ENCODE assay signal across 1 cellular context in the genomic region with DNA sequence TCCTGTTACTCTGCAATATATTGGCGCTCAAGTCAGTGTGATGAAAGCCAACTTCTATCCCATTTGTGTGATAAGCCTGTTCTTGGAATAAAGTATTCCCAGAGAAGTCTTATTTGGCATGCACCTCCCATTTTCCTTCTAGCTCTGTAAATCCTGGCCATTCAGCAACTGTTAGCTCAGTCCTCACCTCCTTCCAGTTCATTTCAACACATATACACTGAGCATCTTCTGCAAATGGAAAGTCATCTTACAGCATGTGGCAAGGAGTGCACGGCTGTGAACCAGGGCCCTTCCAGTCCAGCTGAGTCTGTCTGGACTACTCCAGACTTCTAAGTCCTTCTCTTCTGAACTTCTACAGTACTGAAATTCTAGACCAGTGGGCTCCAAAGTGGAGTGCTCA.
TF ChIP-seq lines count a peak whose summit lies in the region.

No MANE protein-coding gene starts in this region.

TF ChIP-seq in H1, 55 proteins besides CTCF, POLR2A, EP300 and RAD21 (continued from another document):
- TF ChIP-seq, protein P1, sequence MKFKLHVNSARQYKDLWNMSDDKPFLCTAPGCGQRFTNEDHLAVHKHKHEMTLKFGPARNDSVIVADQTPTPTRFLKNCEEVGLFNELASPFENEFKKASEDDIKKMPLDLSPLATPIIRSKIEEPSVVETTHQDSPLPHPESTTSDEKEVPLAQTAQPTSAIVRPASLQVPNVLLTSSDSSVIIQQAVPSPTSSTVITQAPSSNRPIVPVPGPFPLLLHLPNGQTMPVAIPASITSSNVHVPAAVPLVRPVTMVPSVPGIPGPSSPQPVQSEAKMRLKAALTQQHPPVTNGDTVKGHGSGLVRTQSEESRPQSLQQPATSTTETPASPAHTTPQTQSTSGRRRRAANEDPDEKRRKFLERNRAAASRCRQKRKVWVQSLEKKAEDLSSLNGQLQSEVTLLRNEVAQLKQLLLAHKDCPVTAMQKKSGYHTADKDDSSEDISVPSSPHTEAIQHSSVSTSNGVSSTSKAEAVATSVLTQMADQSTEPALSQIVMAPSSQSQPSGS (IDR thresholded peaks at IDR 0.05; ENCODE audit: low read length) = no peak
- TF ChIP-seq EZH2 (IDR thresholded peaks at IDR 0.05; ENCODE audit: low read depth, low read length, severe bottlenecking) (no peak), CHD2 (IDR thresholded peaks at IDR 0.05; ENCODE audit: low read length) (no peak), KDM4A (IDR thresholded peaks at IDR 0.05; ENCODE audit: low read depth, low read length, severe bottlenecking) (no peak)
